24 cellular contexts compared by ENCODE assay signal in the genomic region with DNA sequence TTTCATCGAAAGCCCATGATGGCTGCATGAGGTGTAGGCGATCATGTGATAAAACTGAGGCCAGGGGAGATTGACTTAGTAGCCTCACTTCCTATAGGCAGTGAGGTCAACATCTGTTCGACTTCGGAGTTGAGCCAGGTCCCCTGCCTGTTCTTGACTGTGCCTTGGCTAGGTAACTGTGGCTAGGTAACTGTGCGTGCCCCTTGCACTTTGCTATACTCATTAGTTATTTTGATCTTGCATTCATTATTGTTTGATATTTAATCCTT. TPM values are rescaled to one million over a fixed set of nuclear protein-coding genes. Genes with fewer than 3 reads are reported as not detected.
"Had no signal": no experiment of that assay in that cellular context is flagged by ENCODE, and none has a peak within 500 bp of the region (broad histone marks: within the 10 kb centered on the region; RNA-seq: fewer than 3 reads in every experiment).

No MANE protein-coding gene starts in this region.

- H3K27ac ChIP-seq: esophagus squamous epithelium, hepatocyte, parathyroid adenoma, prostate gland, stomach, thoracic aorta, transverse colon had no signal

- H3K9me3 ChIP-seq: esophagus squamous epithelium, gastroesophageal sphincter, prostate gland, thoracic aorta, transverse colon had no signal

- FAIRE-seq: kidney, small intestine had no signal

- ATAC-seq: effector memory CD8-positive, alpha-beta T cell; naive thymus-derived CD4-positive, alpha-beta T cell had no signal

- H3K27ac Mint-ChIP-seq: effector memory CD8-positive, alpha-beta T cell; naive thymus-derived CD4-positive, alpha-beta T cell; nephron progenitor cell had no signal

- H3K27me3 Mint-ChIP-seq: effector memory CD8-positive, alpha-beta T cell; naive thymus-derived CD4-positive, alpha-beta T cell had no signal

- H3K36me3 ChIP-seq: esophagus squamous epithelium, gastroesophageal sphincter, prostate gland, stomach, thoracic aorta, transverse colon had no signal

- H3K4me3 Mint-ChIP-seq: effector memory CD8-positive, alpha-beta T cell; naive thymus-derived CD4-positive, alpha-beta T cell; nephron progenitor cell had no signal

- H3K4me3 ChIP-seq: esophagus squamous epithelium, gastroesophageal sphincter, hepatocyte, lung, prostate gland, stomach, thoracic aorta, transverse colon had no signal

- H3K9me3 Mint-ChIP-seq: effector memory CD8-positive, alpha-beta T cell; naive thymus-derived CD4-positive, alpha-beta T cell had no signal

- H3K4me2 ChIP-seq: hepatocyte had no signal

- H3K9ac ChIP-seq: parathyroid adenoma had no signal

- H2AFZ ChIP-seq: hepatocyte, parathyroid adenoma had no signal

- H3K4me1 ChIP-seq: parathyroid adenoma, prostate gland had no signal

- H3K27me3 ChIP-seq: esophagus squamous epithelium, gastroesophageal sphincter, hepatocyte, stomach, transverse colon had no signal

- DNase-seq: effector memory CD8-positive, alpha-beta T cell; esophagus squamous epithelium; glutamatergic neuron; kidney; naive thymus-derived CD4-positive, alpha-beta T cell; nephron progenitor cell; small intestine; stimulated activated CD4-positive, alpha-beta T cell treated with anti-CD3 and anti-CD28 coated beads, Interleukin-12 subunit alpha, Interleukin-12 subunit beta, amount 100 ng/mL, for 4 hours; stimulated activated naive CD4-positive, alpha-beta T cell; stomach; substantia nigra had no signal

RNA-seq across cellular contexts. Expression of gene CLDN34, which starts 55.0 kb away (rescaled TPM):
- total RNA-seq: epithelial cell of proximal tubule; gastroesophageal sphincter; hepatocyte; left cardiac atrium; left ventricle myocardium superior; mononuclear cell; naive thymus-derived CD4-positive, alpha-beta T cell; omental fat pad; thoracic aorta had no signal
- polyA plus RNA-seq: hepatocyte; naive thymus-derived CD4-positive, alpha-beta T cell; small intestine; urinary bladder had no signal
